Comparison of ENCODE assay signal across 1 cellular context in the genomic region with DNA sequence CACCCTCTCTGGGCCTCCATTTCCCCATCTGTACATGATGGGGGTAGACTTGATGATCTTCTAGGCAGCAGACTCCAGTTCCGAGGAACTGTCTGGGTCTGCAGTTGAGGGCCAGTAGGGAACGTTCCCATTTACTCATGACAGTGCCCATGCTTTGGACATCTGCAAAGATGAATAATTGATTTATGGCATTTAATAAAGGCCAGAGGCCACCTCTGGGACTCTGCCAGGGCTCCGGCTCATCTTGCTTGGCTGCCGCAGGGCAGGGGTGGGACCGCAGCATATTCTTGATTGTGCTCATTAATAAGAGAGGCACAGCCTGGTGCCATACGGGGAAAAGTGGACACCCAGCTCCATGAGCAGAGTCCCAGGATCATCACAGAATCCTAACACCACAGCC.
TF ChIP-seq lines count a peak whose summit lies in the region.

No MANE protein-coding gene starts in this region.

TF ChIP-seq in H1, 55 proteins besides CTCF, POLR2A, EP300 and RAD21:
- TF ChIP-seq RNF2 (IDR thresholded peaks at IDR 0.05; ENCODE audit: borderline replicate concordance, low read depth, low read length, missing control alignments, poor library complexity, severe bottlenecking) = no peak
- TF ChIP-seq TCF12 (IDR thresholded peaks at IDR 0.05; ENCODE audit: low read depth, low read length) = no peak
- no peak for TF ChIP-seq FOSL1 (IDR thresholded peaks at IDR 0.05; ENCODE audit: insufficient read depth, low read depth, low read length)
- TF ChIP-seq BACH1 (IDR thresholded peaks at IDR 0.05; ENCODE audit: low read length) = no peak
- TF ChIP-seq GTF2F1 (IDR thresholded peaks at IDR 0.05; ENCODE audit: borderline replicate concordance, low read depth, low read length) = no peak
- TF ChIP-seq, protein P1, sequence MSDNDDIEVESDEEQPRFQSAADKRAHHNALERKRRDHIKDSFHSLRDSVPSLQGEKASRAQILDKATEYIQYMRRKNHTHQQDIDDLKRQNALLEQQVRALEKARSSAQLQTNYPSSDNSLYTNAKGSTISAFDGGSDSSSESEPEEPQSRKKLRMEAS (IDR thresholded peaks at IDR 0.05) = no peak
- TF ChIP-seq CREB1 (IDR thresholded peaks at IDR 0.05) = no peak
- TF ChIP-seq NRF1 (IDR thresholded peaks at IDR 0.05; ENCODE audit: low read depth, low read length) = no peak
- TF ChIP-seq, protein P2, sequence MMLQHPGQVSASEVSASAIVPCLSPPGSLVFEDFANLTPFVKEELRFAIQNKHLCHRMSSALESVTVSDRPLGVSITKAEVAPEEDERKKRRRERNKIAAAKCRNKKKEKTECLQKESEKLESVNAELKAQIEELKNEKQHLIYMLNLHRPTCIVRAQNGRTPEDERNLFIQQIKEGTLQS (IDR thresholded peaks at IDR 0.05; ENCODE audit: insufficient read depth, low read depth, low read length) = no peak
- TF ChIP-seq SP1 (IDR thresholded peaks at IDR 0.05; ENCODE audit: low read depth, low read length) = no peak
- TF ChIP-seq PHF8 (conservative IDR thresholded peaks at IDR 0.05; ENCODE audit: low read depth, low read length) = no peak
- TF ChIP-seq CTBP2 (IDR thresholded peaks at IDR 0.05; ENCODE audit: borderline replicate concordance, insufficient read depth, insufficient read length, low read length) = no peak
- TF ChIP-seq, protein P3, sequence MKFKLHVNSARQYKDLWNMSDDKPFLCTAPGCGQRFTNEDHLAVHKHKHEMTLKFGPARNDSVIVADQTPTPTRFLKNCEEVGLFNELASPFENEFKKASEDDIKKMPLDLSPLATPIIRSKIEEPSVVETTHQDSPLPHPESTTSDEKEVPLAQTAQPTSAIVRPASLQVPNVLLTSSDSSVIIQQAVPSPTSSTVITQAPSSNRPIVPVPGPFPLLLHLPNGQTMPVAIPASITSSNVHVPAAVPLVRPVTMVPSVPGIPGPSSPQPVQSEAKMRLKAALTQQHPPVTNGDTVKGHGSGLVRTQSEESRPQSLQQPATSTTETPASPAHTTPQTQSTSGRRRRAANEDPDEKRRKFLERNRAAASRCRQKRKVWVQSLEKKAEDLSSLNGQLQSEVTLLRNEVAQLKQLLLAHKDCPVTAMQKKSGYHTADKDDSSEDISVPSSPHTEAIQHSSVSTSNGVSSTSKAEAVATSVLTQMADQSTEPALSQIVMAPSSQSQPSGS (IDR thresholded peaks at IDR 0.05; ENCODE audit: low read length) = no peak
- no peak for TF ChIP-seq HDAC6 (IDR thresholded peaks at IDR 0.05; ENCODE audit: low read depth, low read length)
- TF ChIP-seq NANOG (IDR thresholded peaks at IDR 0.05; ENCODE audit: insufficient read depth, low read depth, low read length, poor library complexity, severe bottlenecking) = no peak
- TF ChIP-seq POU5F1 (IDR thresholded peaks at IDR 0.05; ENCODE audit: low read depth, low read length) = no peak
- no peak for TF ChIP-seq RXRA (IDR thresholded peaks at IDR 0.05; ENCODE audit: insufficient read depth, low read depth, low read length)
- TF ChIP-seq JUN (IDR thresholded peaks at IDR 0.05; ENCODE audit: low read depth, low read length) = no peak
TF ChIP-seq in H1: peak in this region for 0.
